Comparison of ENCODE assay signal across 25 cellular contexts in the genomic region with DNA sequence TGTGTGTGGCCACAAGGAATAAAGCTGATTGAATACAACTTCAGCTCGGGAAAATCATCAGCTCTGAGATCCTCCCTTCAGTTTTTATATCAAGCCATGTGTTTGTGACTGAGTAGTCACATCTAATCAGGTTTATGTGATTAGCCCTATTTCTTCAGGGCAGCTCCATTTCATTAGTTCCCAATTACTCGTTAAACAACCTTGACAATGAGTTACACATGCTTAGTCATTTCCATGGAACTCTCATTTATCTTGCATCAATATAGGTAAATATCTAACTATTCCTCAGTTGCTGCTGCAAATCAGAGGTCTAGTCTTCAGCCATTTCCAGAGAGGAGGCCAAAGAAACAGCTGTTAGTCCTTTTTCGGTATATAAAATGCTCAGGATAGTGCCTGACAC. TPM values are rescaled to one million over a fixed set of nuclear protein-coding genes. Genes with fewer than 3 reads are reported as not detected.
"Had no signal": no experiment of that assay in that cellular context is flagged by ENCODE, and none has a peak within 500 bp of the region (broad histone marks: within the 10 kb centered on the region; RNA-seq: fewer than 3 reads in every experiment).

No MANE protein-coding gene starts in this region.

- H3K4me3 ChIP-seq: dorsolateral prefrontal cortex, gastrocnemius medialis, left ventricle myocardium inferior, lower lobe of right lung, prostate gland, spleen, testis, tibial nerve, upper lobe of right lung, vagina had no signal

- DNase-seq: cortex of kidney; dorsolateral prefrontal cortex; effector CD8-positive, alpha-beta T cell; gastrocnemius medialis; islet precursor cell; left ventricle myocardium inferior; lower lobe of right lung; natural killer cell; spleen; stimulated activated CD4-positive, alpha-beta T cell treated with anti-CD3 and anti-CD28 coated beads, Interleukin-15, amount 100 ng/mL, for 24 hours; stimulated activated CD4-positive, alpha-beta T cell treated with anti-CD3 and anti-CD28 coated beads, Interleukin-1b, Interleukin-23, amount 100 ng/mL, for 48 hours; stimulated activated CD4-positive, alpha-beta T cell treated with anti-CD3 and anti-CD28 coated beads, Interleukin-4, amount 100 ng/mL, for 4 hours; stimulated activated naive B cell treated with anti-CD40 and anti-IgM and Interleukin-4, amounts not matched to agents 10 μg/mL and 1 μg/mL and 100 μg/mL, for 72 hours; stimulated activated naive CD8-positive, alpha-beta T cell treated with anti-CD3 and anti-CD28 coated beads, Interleukin-15, amount 100 ng/mL, for 72 hours; testis; upper lobe of right lung had no signal

- H3K4me1 ChIP-seq: gastrocnemius medialis, left ventricle myocardium inferior, lower lobe of right lung, prostate gland, spleen, testis, tibial nerve, upper lobe of right lung, vagina had no signal

- H3K27me3 ChIP-seq: dorsolateral prefrontal cortex, gastrocnemius medialis, spleen, testis, tibial nerve, upper lobe of right lung, vagina had no signal

- H3K36me3 Mint-ChIP-seq: memory B cell; mesothelial cell of epicardium; natural killer cell; stimulated activated naive B cell treated with anti-CD40 and anti-IgM and Interleukin-4, amounts not matched to agents 10 μg/mL and 1 μg/mL and 100 μg/mL, for 72 hours had no signal

- H3K27ac ChIP-seq: dorsolateral prefrontal cortex, gastrocnemius medialis, left ventricle myocardium inferior, lower lobe of right lung, prostate gland, spleen, testis, tibial nerve, upper lobe of right lung, vagina had no signal

- ATAC-seq: esophagus mucosa; gastrocnemius medialis; lower lobe of right lung; natural killer cell; sciatic nerve; stimulated activated naive CD8-positive, alpha-beta T cell treated with anti-CD3 and anti-CD28 coated beads, Interleukin-15, amount 100 ng/mL, for 72 hours; upper lobe of right lung had no signal

- H3K9me3 ChIP-seq: gastrocnemius medialis, left ventricle myocardium inferior, lower lobe of right lung, prostate gland, spleen, testis, tibial nerve, upper lobe of right lung, vagina had no signal

- H3K27ac Mint-ChIP-seq: memory B cell; mesothelial cell of epicardium; natural killer cell; stimulated activated naive B cell treated with anti-CD40 and anti-IgM and Interleukin-4, amounts not matched to agents 10 μg/mL and 1 μg/mL and 100 μg/mL, for 72 hours; stimulated activated naive CD8-positive, alpha-beta T cell treated with anti-CD3 and anti-CD28 coated beads, Interleukin-15, amount 100 ng/mL, for 72 hours had no signal

- H3K4me1 Mint-ChIP-seq: mesothelial cell of epicardium; neural crest cell; stimulated activated naive CD8-positive, alpha-beta T cell treated with anti-CD3 and anti-CD28 coated beads, Interleukin-15, amount 100 ng/mL, for 72 hours had no signal

- H3K9me3 Mint-ChIP-seq: memory B cell; mesothelial cell of epicardium; natural killer cell; neural crest cell; stimulated activated naive B cell treated with anti-CD40 and anti-IgM and Interleukin-4, amounts not matched to agents 10 μg/mL and 1 μg/mL and 100 μg/mL, for 72 hours; stimulated activated naive CD8-positive, alpha-beta T cell treated with anti-CD3 and anti-CD28 coated beads, Interleukin-15, amount 100 ng/mL, for 72 hours had no signal

- H3K36me3 ChIP-seq: gastrocnemius medialis, left ventricle myocardium inferior, lower lobe of right lung, prostate gland, spleen, tibial nerve, upper lobe of right lung, vagina had no signal

- H3K4me3 Mint-ChIP-seq: memory B cell; mesothelial cell of epicardium; natural killer cell; neural crest cell; stimulated activated naive B cell treated with anti-CD40 and anti-IgM and Interleukin-4, amounts not matched to agents 10 μg/mL and 1 μg/mL and 100 μg/mL, for 72 hours; stimulated activated naive CD8-positive, alpha-beta T cell treated with anti-CD3 and anti-CD28 coated beads, Interleukin-15, amount 100 ng/mL, for 72 hours had no signal

RNA-seq across cellular contexts. Expression of gene CRB1, which starts 16.3 kb away (rescaled TPM):
- total RNA-seq: esophagus mucosa, osteocyte, vagina had no signal
